In genomic region chr1:202834771-202835547, GRCh38 we compare ENCODE assay signal across 17 cellular contexts. TPM values are rescaled to one million over a fixed set of nuclear protein-coding genes. Genes with fewer than 3 reads are reported as not detected.
DNase-seq lines count a peak whose midpoint lies in the region; ATAC-seq and TF ChIP-seq lines count a peak whose summit lies in the region.
"Had no signal": no experiment of that assay in that cellular context is flagged by ENCODE, and none has a peak within 500 bp of the region (broad histone marks: within the 10 kb centered on the region; RNA-seq: fewer than 3 reads in every experiment).

No MANE protein-coding gene starts in this region.

- H3K4me3 Mint-ChIP-seq in T-helper 1 cell treated with Interleukin-12 subunit alpha and Interleukin-12 subunit beta and Interleukin-4 antibody, amounts not matched to agents 30 μg/mL and 1 μg/mL, for 36 hours: peak overlapping the region; percentile 70
- no peak overlapping the region for H3K4me3 Mint-ChIP-seq in WTC11
- H3K4me3 Mint-ChIP-seq: type B pancreatic cell had no signal

- H3K4me3 ChIP-seq in dorsolateral prefrontal cortex: no peak overlapping the region

- H3K36me3 Mint-ChIP-seq in T-helper 1 cell treated with Interleukin-12 subunit alpha and Interleukin-12 subunit beta and Interleukin-4 antibody, amounts not matched to agents 30 μg/mL and 1 μg/mL, for 36 hours (ENCODE audit: low read depth): peaks cover 5% of the 10 kb centered on the region
- H3K36me3 Mint-ChIP-seq in WTC11: no peaks in the 10 kb centered on the region
- H3K36me3 Mint-ChIP-seq: naive B cell, type B pancreatic cell had no signal

- no peaks in the 10 kb centered on the region for H3K9me3 Mint-ChIP-seq in T-helper 1 cell treated with Interleukin-12 subunit alpha and Interleukin-12 subunit beta and Interleukin-4 antibody, amounts not matched to agents 30 μg/mL and 1 μg/mL, for 36 hours
- no peaks in the 10 kb centered on the region for H3K9me3 Mint-ChIP-seq in WTC11
- H3K9me3 Mint-ChIP-seq: type B pancreatic cell had no signal

- H3K4me1 Mint-ChIP-seq in T-helper 1 cell treated with Interleukin-12 subunit alpha and Interleukin-12 subunit beta and Interleukin-4 antibody, amounts not matched to agents 30 μg/mL and 1 μg/mL, for 36 hours (ENCODE audit: low read depth): peaks cover 55% of the 10 kb centered on the region
- H3K4me1 Mint-ChIP-seq in WTC11: peaks cover 25% of the 10 kb centered on the region

- POLR2A ChIA-PET in WTC11 (lab: Charles Lee): interaction anchor here (1.1 to 1.4 kb wide), 2 partner anchors 20 to 27 kb away, joined by 3 read pairs; partner anchors contain the start of gene KDM5B

- peak overlapping the region in 5 of 59 donors; percentile 3 to 52 (median 15) for H3K27ac ChIP-seq in dorsolateral prefrontal cortex
- H3K27ac ChIP-seq: 22Rv1, KMS-11 had no signal

- no peaks in the 10 kb centered on the region for H3K27me3 Mint-ChIP-seq in T-helper 1 cell treated with Interleukin-12 subunit alpha and Interleukin-12 subunit beta and Interleukin-4 antibody, amounts not matched to agents 30 μg/mL and 1 μg/mL, for 36 hours (ENCODE audit: low read depth)
- no peaks in the 10 kb centered on the region for H3K27me3 Mint-ChIP-seq in WTC11 (ENCODE audit: low read depth)
- H3K27me3 Mint-ChIP-seq: type B pancreatic cell had no signal

- CTCF ChIA-PET in WTC11 (lab: Charles Lee): interaction anchor here (0.9 to 1.2 kb wide), 3 partner anchors 115 to 1596 kb away, joined by 4 read pairs; partner anchors contain the start of gene CYB5R1

- ATAC-seq in WTC11 (peak; percentile 29), HG03039 (IDR thresholded peaks at IDR 0.05; ENCODE audit: unreplicated experiment) (no peak), HG03097 (IDR thresholded peaks at IDR 0.05; ENCODE audit: low FRiP score, unreplicated experiment) (no peak)
- ATAC-seq: sciatic nerve had no signal

- H3K27ac Mint-ChIP-seq in T-helper 1 cell treated with Interleukin-12 subunit alpha and Interleukin-12 subunit beta and Interleukin-4 antibody, amounts not matched to agents 30 μg/mL and 1 μg/mL, for 36 hours: peak overlapping the region; percentile 85
- no peak overlapping the region; the same call in 1 of the 2 replicates for H3K27ac Mint-ChIP-seq in WTC11

- no peaks in the 10 kb centered on the region for H3K27me3 ChIP-seq in dorsolateral prefrontal cortex

- no peak for DNase-seq in T-helper 1 cell
- DNase-seq in WTC11 (ENCODE audit: low spot score): no peak
- peak in 7 of 10 donors; percentile 43 to 76 (median 57) for DNase-seq in dorsolateral prefrontal cortex
- peak; percentile 24 for DNase-seq in stimulated activated CD4-positive, alpha-beta T cell treated with anti-CD3 and anti-CD28 coated beads, Interleukin-4, amount 100 ng/mL, for 24 hours
- DNase-seq in epidermal melanocyte (ENCODE audit: insufficient read length, low spot score): no peak
- DNase-seq: Calu3, naive B cell, NCI-H2029 treated with DMSO at 0.1 percent for 48 hours, NCI-H748 treated with DMSO at 0.1 percent for 48 hours had no signal

- intact Hi-C loops in dorsolateral prefrontal cortex (cut with DNase I): no loop called here

- no peak for TF ChIP-seq CTCF in WTC11 (IDR thresholded peaks at IDR 0.05)
- TF ChIP-seq CTCF in dorsolateral prefrontal cortex (IDR thresholded peaks at IDR 0.05 in 54 of 56, conservative IDR thresholded peaks at IDR 0.05 in 2 of 56; ENCODE audit: low read depth in 1 of 56, partially characterized antibody in 56 of 56): no peak

TF ChIP-seq in WTC11, 78 proteins besides CTCF, POLR2A, EP300 and RAD21 (continues in another document):
- no peak for TF ChIP-seq MLX (CRISPR knock-in tag; IDR thresholded peaks at IDR 0.05)
- no peak for TF ChIP-seq STAT6 (CRISPR knock-in tag; conservative IDR thresholded peaks at IDR 0.05; ENCODE audit: low read depth)
- no peak for TF ChIP-seq SMAD3 (CRISPR knock-in tag; IDR thresholded peaks at IDR 0.05; ENCODE audit: borderline replicate concordance)
- no peak for TF ChIP-seq ERG (CRISPR knock-in tag; IDR thresholded peaks at IDR 0.05)
- TF ChIP-seq IRF2 (CRISPR knock-in tag; IDR thresholded peaks at IDR 0.05; ENCODE audit: borderline replicate concordance, low read depth): no peak
- no peak for TF ChIP-seq USF2 (CRISPR knock-in tag; IDR thresholded peaks at IDR 0.05)
- no peak for TF ChIP-seq JUN (CRISPR knock-in tag; IDR thresholded peaks at IDR 0.05)
- TF ChIP-seq FOXK1 (CRISPR knock-in tag; IDR thresholded peaks at IDR 0.05): no peak
- TF ChIP-seq ATF2 (CRISPR knock-in tag; IDR thresholded peaks at IDR 0.05; ENCODE audit: borderline replicate concordance, low read depth): no peak
- TF ChIP-seq ATF1 (CRISPR knock-in tag; IDR thresholded peaks at IDR 0.05): no peak
- no peak for TF ChIP-seq CREB1 (CRISPR knock-in tag; IDR thresholded peaks at IDR 0.05)
- no peak for TF ChIP-seq ZNF138 (CRISPR knock-in tag; conservative IDR thresholded peaks at IDR 0.05)
- TF ChIP-seq HMGXB4 (CRISPR knock-in tag; IDR thresholded peaks at IDR 0.05): no peak

RNA-seq across cellular contexts. Expression of gene PCAT6, which starts 24.2 kb away (rescaled TPM):
- total RNA-seq in WTC11 (2021) (11.2 to 13.2 TPM (median 11.7 TPM) in 3 replicates), dorsolateral prefrontal cortex (10 to 100 TPM in 1 of 120 experiments, 1 to 10 TPM in 110, under 1 TPM in 2, not detected in 7; 0.81 to 10.0 (median 2.3) TPM)
- total RNA-seq: kidney epithelial cell had no signal

RNA-seq across cellular contexts. Expression of gene KDM5B, which starts 26.7 kb away (rescaled TPM):
- total RNA-seq in WTC11 (2021) (222 to 226 TPM (median 225 TPM) in 3 replicates), dorsolateral prefrontal cortex (100 to 1,000 TPM in 1 of 120 experiments, 10 to 100 TPM in 119; 44.3 to 113 (median 69.3) TPM)

RNA-seq across cellular contexts. Expression of gene RABIF, which starts 54.0 kb away (rescaled TPM):
- total RNA-seq in WTC11 (2021): 5.4 to 6.6 TPM (median 5.6 TPM) in 3 replicates
- total RNA-seq in dorsolateral prefrontal cortex: 10 to 100 TPM in 118 of 120 experiments, 1 to 10 TPM in 2; 9.4 to 26.6 (median 17.3) TPM

Comparison
In these comparisons a context has a peak if more than half of its experiments do, and no peak if none do; other contexts are left out.
1. DNase-seq: peak in dorsolateral prefrontal cortex (7 of 10) and stimulated activated CD4-positive, alpha-beta T cell treated with anti-CD3 and anti-CD28 coated beads, Interleukin-4, amount 100 ng/mL, for 24 hours (single experiment); none in T-helper 1 cell (0 of 5), WTC11 (single experiment) and epidermal melanocyte (single experiment).